In genomic region chr3:78765671-78766485, GRCh38 we compare ENCODE assay signal across 13 cellular contexts.
DNase-seq lines count a peak whose midpoint lies in the region; ATAC-seq and TF ChIP-seq lines count a peak whose summit lies in the region.
"Had no signal": no experiment of that assay in that cellular context is flagged by ENCODE, and none has a peak within 500 bp of the region (broad histone marks: within the 10 kb centered on the region; RNA-seq: fewer than 3 reads in every experiment).

No MANE protein-coding gene starts in this region.

- H3K9me3 Mint-ChIP-seq in activated CD4-positive, alpha-beta T cell treated with anti-CD3 and anti-CD28 coated beads, Interleukin-2, amount 10 ng/mL, durations not matched to agents 24 days and 14 days, result peaks cover 5% of the 10 kb centered on the region

- H3K4me1 ChIP-seq in right atrium auricular region, result no peaks in the 10 kb centered on the region
- H3K4me1 ChIP-seq: esophagus squamous epithelium had no signal

- H3K4me3 Mint-ChIP-seq in activated CD4-positive, alpha-beta T cell treated with anti-CD3 and anti-CD28 coated beads, Interleukin-2, amount 10 ng/mL, durations not matched to agents 24 days and 14 days, result no peak overlapping the region
- H3K4me3 Mint-ChIP-seq: activated naive CD8-positive, alpha-beta T cell; stimulated activated naive CD8-positive, alpha-beta T cell treated with anti-CD3 and anti-CD28 coated beads, Interleukin-15, Interleukin-2, amounts not matched to agents 100 ng/mL and 50 ng/mL, for 24 hours had no signal

- no peak overlapping the region for H3K27ac Mint-ChIP-seq in activated CD4-positive, alpha-beta T cell treated with anti-CD3 and anti-CD28 coated beads, Interleukin-2, amount 10 ng/mL, durations not matched to agents 24 days and 14 days
- H3K27ac Mint-ChIP-seq: activated naive CD8-positive, alpha-beta T cell; stimulated activated naive CD8-positive, alpha-beta T cell treated with anti-CD3 and anti-CD28 coated beads, Interleukin-15, Interleukin-2, amounts not matched to agents 100 ng/mL and 50 ng/mL, for 24 hours had no signal

- H3K27ac ChIP-seq in right atrium auricular region, result no peak overlapping the region
- H3K27ac ChIP-seq: esophagus squamous epithelium, RWPE1 had no signal

- no peaks in the 10 kb centered on the region for H3K36me3 Mint-ChIP-seq in activated CD4-positive, alpha-beta T cell treated with anti-CD3 and anti-CD28 coated beads, Interleukin-2, amount 10 ng/mL, durations not matched to agents 24 days and 14 days (ENCODE audit: low read depth)
- H3K36me3 Mint-ChIP-seq: activated naive CD8-positive, alpha-beta T cell had no signal

- intact Hi-C loops in activated CD4-positive, alpha-beta T cell treated with anti-CD3 and anti-CD28 coated beads, Interleukin-2, amount 10 ng/mL, durations not matched to agents 24 days and 14 days (cut with micrococcal nuclease), result no loop called here

- ATAC-seq in HG03432 (IDR thresholded peaks at IDR 0.05; ENCODE audit: unreplicated experiment), result no peak
- ATAC-seq: right cardiac atrium had no signal

- DNase-seq in COLO829 (ENCODE audit: low spot score), result peak; percentile 69
- peak; percentile 28 for DNase-seq in NCI-H1417 treated with DMSO at 0.1 percent for 48 hours (lab: John Stamatoyannopoulos, UW)
- DNase-seq in NCI-H82 treated with DMSO at 0.1 percent for 48 hours (lab: John Stamatoyannopoulos, UW; ENCODE audit: unreplicated experiment), result peak; percentile 51
- DNase-seq in foreskin melanocyte, result peak; percentile 76
- DNase-seq in activated CD4-positive, alpha-beta T cell treated with anti-CD3 and anti-CD28 coated beads, Interleukin-2, amount 10 ng/mL, durations not matched to agents 24 days and 14 days, result no peak
- DNase-seq in middle frontal gyrus (ENCODE audit: extremely low spot score, low spot score), result no peak
- DNase-seq in right atrium auricular region (ENCODE audit: low spot score), result no peak
- DNase-seq: esophagus squamous epithelium, right cardiac atrium had no signal

- H3K27me3 Mint-ChIP-seq in activated CD4-positive, alpha-beta T cell treated with anti-CD3 and anti-CD28 coated beads, Interleukin-2, amount 10 ng/mL, durations not matched to agents 24 days and 14 days, result no peaks in the 10 kb centered on the region
- H3K27me3 Mint-ChIP-seq: activated naive CD8-positive, alpha-beta T cell; stimulated activated naive CD8-positive, alpha-beta T cell treated with anti-CD3 and anti-CD28 coated beads, Interleukin-15, Interleukin-2, amounts not matched to agents 100 ng/mL and 50 ng/mL, for 24 hours had no signal

- no peak overlapping the region for H3K4me3 ChIP-seq in right atrium auricular region
- H3K4me3 ChIP-seq: esophagus squamous epithelium had no signal

- no peak for TF ChIP-seq CTCF in right atrium auricular region (IDR thresholded peaks at IDR 0.05)

- no peaks in the 10 kb centered on the region for H3K27me3 ChIP-seq in right atrium auricular region
- H3K27me3 ChIP-seq: esophagus squamous epithelium had no signal

- H3K4me1 Mint-ChIP-seq in activated CD4-positive, alpha-beta T cell treated with anti-CD3 and anti-CD28 coated beads, Interleukin-2, amount 10 ng/mL, durations not matched to agents 24 days and 14 days, result no peaks in the 10 kb centered on the region

- H3K36me3 ChIP-seq in right atrium auricular region, result no peaks in the 10 kb centered on the region
- H3K36me3 ChIP-seq: esophagus squamous epithelium had no signal

- no peaks in the 10 kb centered on the region for H3K9me3 ChIP-seq in right atrium auricular region
- H3K9me3 ChIP-seq: esophagus squamous epithelium had no signal

Comparison
In these comparisons a context has a peak if more than half of its experiments do, and no peak if none do; other contexts are left out.
1. DNase-seq: peak in COLO829 (single experiment), NCI-H1417 treated with DMSO at 0.1 percent for 48 hours (single experiment), NCI-H82 treated with DMSO at 0.1 percent for 48 hours (single experiment) and foreskin melanocyte (single experiment); none in activated CD4-positive, alpha-beta T cell treated with anti-CD3 and anti-CD28 coated beads, Interleukin-2, amount 10 ng/mL, durations not matched to agents 24 days and 14 days (single experiment), middle frontal gyrus (single experiment) and right atrium auricular region (single experiment).